2 cellular contexts compared by ENCODE assay signal in genomic region chr3:126924458-126924857, GRCh38.
TF ChIP-seq lines count a peak whose summit lies in the region.

No MANE protein-coding gene starts in this region.

TF ChIP-seq in K562, 482 proteins besides CTCF, POLR2A, EP300 and RAD21:
- TF ChIP-seq CEBPB (tag; IDR thresholded peaks at IDR 0.05) (peak; percentile 52), ELK3 (CRISPR knock-in tag; IDR thresholded peaks at IDR 0.05) (no peak), MXD1 (CRISPR knock-in tag; IDR thresholded peaks at IDR 0.05; ENCODE audit: borderline replicate concordance, poor library complexity, severe bottlenecking) (no peak), ZMIZ1 (IDR thresholded peaks at IDR 0.05; ENCODE audit: low read depth in 2 of 2, low read length in 2 of 2) (no peak), CEBPG (CRISPR knock-in tag; IDR thresholded peaks at IDR 0.05) (no peak), CEBPG (tag; conservative IDR thresholded peaks at IDR 0.05 in 1 of 2, IDR thresholded peaks at IDR 0.05 in 1 of 2) (peak; percentile 39 to 51; a peak in 3 of 4 replicates)

TF ChIP-seq in HepG2, 621 proteins besides CTCF, POLR2A, EP300 and RAD21:
- TF ChIP-seq CEBPB (IDR thresholded peaks at IDR 0.05; ENCODE audit: borderline replicate concordance, low read depth, low read length) (peak; percentile 55; the same call in 1 of the 2 replicates), CBX1 (IDR thresholded peaks at IDR 0.05; ENCODE audit: low read depth) (no peak)
